In genomic region chr2:67290451-67290991, GRCh38 we compare ENCODE assay signal across 14 cellular contexts.
A peak's percentile ranks its signal among the peaks of the same experiment; 100 is the strongest.
DNase-seq lines count a peak whose midpoint lies in the region; ATAC-seq, FAIRE-seq and TF ChIP-seq lines count a peak whose summit lies in the region.
"Had no signal": no experiment of that assay in that cellular context is flagged by ENCODE, and none has a peak within 500 bp of the region (broad histone marks: within the 10 kb centered on the region; RNA-seq: fewer than 3 reads in every experiment).

No MANE protein-coding gene starts in this region.

- peak; percentile 48 for FAIRE-seq in H54 (lab: Jason Lieb, UNC)

- H3K9me3 ChIP-seq in SK-N-SH (no peaks in the 10 kb centered on the region), smooth muscle cell (replicated peaks; ENCODE audit: low read depth) (no peaks in the 10 kb centered on the region)
- H3K9me3 ChIP-seq: lower lobe of right lung had no signal

- no peaks in the 10 kb centered on the region for H3K36me3 Mint-ChIP-seq in activated T-cell treated with anti-CD3 and anti-CD28 coated beads, Interleukin-2, amount 50 U/mL, for 72 hours (ENCODE audit: insufficient read depth in 2 of 2)

- H3K4me1 Mint-ChIP-seq in activated T-cell treated with anti-CD3 and anti-CD28 coated beads, Interleukin-2, amount 50 U/mL, for 72 hours (ENCODE audit: low read depth), result no peaks in the 10 kb centered on the region
- H3K4me1 Mint-ChIP-seq: central memory CD8-positive, alpha-beta T cell had no signal

- H3K9me2 ChIP-seq in SK-N-SH, result no peaks in the 10 kb centered on the region

- H4K20me1 ChIP-seq in SK-N-SH (ENCODE audit: insufficient read depth) (no peaks in the 10 kb centered on the region), smooth muscle cell (ENCODE audit: low read depth) (no peaks in the 10 kb centered on the region)

- TF ChIP-seq RAD21 in SK-N-SH (IDR thresholded peaks at IDR 0.05; ENCODE audit: low read length), result no peak

- H3K9ac ChIP-seq in SK-N-SH (peak overlapping the region; percentile 40; the same call in 1 of the 2 replicates), smooth muscle cell (ENCODE audit: low read depth) (peak overlapping the region; percentile 18)

- no peak overlapping the region for H3K4me3 Mint-ChIP-seq in activated T-cell treated with anti-CD3 and anti-CD28 coated beads, Interleukin-2, amount 50 U/mL, for 72 hours
- H3K4me3 Mint-ChIP-seq: activated T-helper 1 cell treated with anti-CD3 and anti-CD28 coated beads, Interleukin-12 subunit alpha, Interleukin-12 subunit beta, Interleukin-2, Interleukin-4 antibody, amounts not matched to agents 30 ng/mL and 10 ng/mL and 1 ng/mL, durations not matched to agents 14 hours and 24 hours and 36 hours; central memory CD8-positive, alpha-beta T cell had no signal

- 0 out of 4 replicates have a peak, but pooled peaks of 1 of the 2 experiments have one; percentile 1 for TF ChIP-seq EP300 in SK-N-SH (IDR thresholded peaks at IDR 0.05; ENCODE audit: borderline replicate concordance in 1 of 2, low read depth in 1 of 2, low read length in 1 of 2)

- H3K36me3 ChIP-seq in SK-N-SH (replicated peaks in 1 of 2; ENCODE audit: control insufficient read depth in 1 of 2, insufficient read depth in 2 of 2, low read length in 1 of 2) (no peaks in the 10 kb centered on the region), smooth muscle cell (ENCODE audit: low read depth) (no peaks in the 10 kb centered on the region)
- H3K36me3 ChIP-seq: lower lobe of right lung had no signal

- peaks cover 0 to 8% of the 10 kb centered on the region in 2 experiments; a peak in 1 of 4 replicates for H3K4me1 ChIP-seq in SK-N-SH (ENCODE audit: control insufficient read depth in 1 of 2, insufficient read depth in 2 of 2, low read depth in 1 of 2, low read length in 1 of 2)
- H3K4me1 ChIP-seq in smooth muscle cell (ENCODE audit: low read depth), result no peaks in the 10 kb centered on the region
- H3K4me1 ChIP-seq: lower lobe of right lung had no signal

- no peak overlapping the region for H3K27ac Mint-ChIP-seq in activated T-cell treated with anti-CD3 and anti-CD28 coated beads, Interleukin-2, amount 50 U/mL, for 72 hours
- H3K27ac Mint-ChIP-seq: activated T-helper 1 cell treated with anti-CD3 and anti-CD28 coated beads, Interleukin-12 subunit alpha, Interleukin-12 subunit beta, Interleukin-2, Interleukin-4 antibody, amounts not matched to agents 30 ng/mL and 10 ng/mL and 1 ng/mL, durations not matched to agents 14 hours and 24 hours and 36 hours had no signal

- CTCF ChIA-PET in SK-N-SH (lab: Yijun Ruan, JAX), result interaction anchor here (1.2 kb wide), 1 partner anchor 32 kb away, joined by 3 read pairs; no protein-coding TSS in a partner anchor

- H3K27ac ChIP-seq in SK-N-SH (ENCODE audit: low read depth in 2 of 2, low read length in 1 of 2), result peak overlapping the region; percentile 22 to 92; a peak in 3 of 4 replicates
- peak overlapping the region; percentile 78 for H3K27ac ChIP-seq in smooth muscle cell (ENCODE audit: low read depth)
- H3K27ac ChIP-seq: lower lobe of right lung had no signal

- DNase-seq in H54 (ENCODE audit: insufficient read length, low spot score) (no peak), SK-N-SH (no peak), fibroblast of peridontal ligament (ENCODE audit: extremely low read depth) (peak; percentile 88), smooth muscle cell (lab: John Stamatoyannopoulos, UW; ENCODE audit: unreplicated experiment) (no peak), NCI-H1105 (lab: John Stamatoyannopoulos, UW) (no peak)
- DNase-seq in activated T-cell treated with anti-CD3 and anti-CD28 coated beads, Interleukin-2, amount 50 U/mL, for 72 hours, result no peak
- DNase-seq: DMS53; lower lobe of right lung; occipital lobe; stimulated activated CD4-positive, alpha-beta T cell treated with anti-CD3 and anti-CD28 coated beads, Interleukin-4, amount 100 ng/mL, for 1 hour had no signal

- H3K79me2 ChIP-seq in SK-N-SH (ENCODE audit: insufficient read depth) (no peaks in the 10 kb centered on the region), smooth muscle cell (ENCODE audit: low read depth) (no peaks in the 10 kb centered on the region)

- WGBS in SK-N-SH (ENCODE audit: low lambda C conversion rate), result 26% methylated on average over 3 of the region's 3 CpGs
- WGBS in smooth muscle cell (ENCODE audit: low lambda C conversion rate), result 54% methylated on average over 3 of the region's 3 CpGs

- H2AFZ ChIP-seq in SK-N-SH (ENCODE audit: low read depth), result no peak overlapping the region
- H2AFZ ChIP-seq in smooth muscle cell (ENCODE audit: low read depth), result no peak overlapping the region

- TF ChIP-seq POLR2A in H54 (IDR thresholded peaks at IDR 0.05; ENCODE audit: low read depth, low read length), result no peak

- H3K27me3 ChIP-seq in SK-N-SH (ENCODE audit: insufficient read depth) (no peaks in the 10 kb centered on the region), smooth muscle cell (ENCODE audit: low read depth) (no peaks in the 10 kb centered on the region)

- POLR2A ChIA-PET in SK-N-SH (lab: Yijun Ruan, JAX), result no interaction called here

- H3K4me2 ChIP-seq in SK-N-SH (peak overlapping the region; percentile 27; the same call in 1 of the 2 replicates), smooth muscle cell (peak overlapping the region; percentile 21)

- TF ChIP-seq CTCF in SK-N-SH (IDR thresholded peaks at IDR 0.05) (no peak), smooth muscle cell (IDR thresholded peaks at IDR 0.05; ENCODE audit: borderline replicate concordance, insufficient read depth, poor library complexity, severe bottlenecking) (no peak)

- peaks cover 9% of the 10 kb centered on the region for H3K27me3 Mint-ChIP-seq in activated T-cell treated with anti-CD3 and anti-CD28 coated beads, Interleukin-2, amount 50 U/mL, for 72 hours (ENCODE audit: low read depth)

- ATAC-seq in HG02798 (IDR thresholded peaks at IDR 0.05; ENCODE audit: poor library complexity, unreplicated experiment) (no peak), HG03175 (IDR thresholded peaks at IDR 0.05; ENCODE audit: unreplicated experiment) (no peak)
- ATAC-seq in activated T-cell treated with anti-CD3 and anti-CD28 coated beads, Interleukin-2, amount 50 U/mL, for 72 hours (replicated peaks in 1 of 2), result no peak
- ATAC-seq: lower lobe of right lung had no signal

- no peak overlapping the region for H3K4me3 ChIP-seq in SK-N-SH (ENCODE audit: low read depth in 2 of 2, low read length in 1 of 2)
- H3K4me3 ChIP-seq in smooth muscle cell, result no peak overlapping the region
- H3K4me3 ChIP-seq: lower lobe of right lung had no signal

- no peaks in the 10 kb centered on the region for H3K9me3 Mint-ChIP-seq in activated T-cell treated with anti-CD3 and anti-CD28 coated beads, Interleukin-2, amount 50 U/mL, for 72 hours
- H3K9me3 Mint-ChIP-seq: activated T-helper 1 cell treated with anti-CD3 and anti-CD28 coated beads, Interleukin-12 subunit alpha, Interleukin-12 subunit beta, Interleukin-2, Interleukin-4 antibody, amounts not matched to agents 30 ng/mL and 10 ng/mL and 1 ng/mL, durations not matched to agents 14 hours and 24 hours and 36 hours; central memory CD8-positive, alpha-beta T cell had no signal

- H3F3A ChIP-seq in SK-N-SH (replicated peaks; ENCODE audit: insufficient read depth), result peaks cover 35% of the 10 kb centered on the region
- H3F3A ChIP-seq in smooth muscle cell (ENCODE audit: low read depth), result no peaks in the 10 kb centered on the region

TF ChIP-seq in SK-N-SH, 30 proteins besides CTCF, POLR2A, EP300 and RAD21:
- TF ChIP-seq SMC3 (IDR thresholded peaks at IDR 0.05; ENCODE audit: low read depth, low read length) (no peak), RXRA (IDR thresholded peaks at IDR 0.05; ENCODE audit: borderline replicate concordance, low read depth) (no peak), EZH2phosphoT487 (IDR thresholded peaks at IDR 0.05; ENCODE audit: borderline replicate concordance, low read depth) (no peak), GATA2 (CRISPR knock-in tag; IDR thresholded peaks at IDR 0.05) (no peak), POLR2AphosphoS5 (IDR thresholded peaks at IDR 0.05; ENCODE audit: low read depth, low read length) (no peak), FOXJ3 (CRISPR knock-in tag; IDR thresholded peaks at IDR 0.05) (no peak), RCOR1 (IDR thresholded peaks at IDR 0.05; ENCODE audit: low read length) (no peak), SIN3A (IDR thresholded peaks at IDR 0.05; ENCODE audit: borderline replicate concordance, low read depth, low read length) (no peak), JUND (IDR thresholded peaks at IDR 0.05) (peak; percentile 29), FOSL2 (IDR thresholded peaks at IDR 0.05; ENCODE audit: borderline replicate concordance, low read depth) (peak; percentile 9), FOXM1 (IDR thresholded peaks at IDR 0.05; ENCODE audit: low read depth) (no peak), MEF2A (IDR thresholded peaks at IDR 0.05; ENCODE audit: borderline replicate concordance, low read depth) (no peak), NFIC (IDR thresholded peaks at IDR 0.05; ENCODE audit: borderline replicate concordance) (0 out of 2 replicates have a peak, but pooled peaks have one; percentile 4), TCF12 (IDR thresholded peaks at IDR 0.05) (no peak)
- TF ChIP-seq, protein P1, sequence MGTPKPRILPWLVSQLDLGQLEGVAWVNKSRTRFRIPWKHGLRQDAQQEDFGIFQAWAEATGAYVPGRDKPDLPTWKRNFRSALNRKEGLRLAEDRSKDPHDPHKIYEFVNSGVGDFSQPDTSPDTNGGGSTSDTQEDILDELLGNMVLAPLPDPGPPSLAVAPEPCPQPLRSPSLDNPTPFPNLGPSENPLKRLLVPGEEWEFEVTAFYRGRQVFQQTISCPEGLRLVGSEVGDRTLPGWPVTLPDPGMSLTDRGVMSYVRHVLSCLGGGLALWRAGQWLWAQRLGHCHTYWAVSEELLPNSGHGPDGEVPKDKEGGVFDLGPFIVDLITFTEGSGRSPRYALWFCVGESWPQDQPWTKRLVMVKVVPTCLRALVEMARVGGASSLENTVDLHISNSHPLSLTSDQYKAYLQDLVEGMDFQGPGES (IDR thresholded peaks at IDR 0.05; ENCODE audit: low read depth, low read length), result no peak
- TF ChIP-seq, protein P2, sequence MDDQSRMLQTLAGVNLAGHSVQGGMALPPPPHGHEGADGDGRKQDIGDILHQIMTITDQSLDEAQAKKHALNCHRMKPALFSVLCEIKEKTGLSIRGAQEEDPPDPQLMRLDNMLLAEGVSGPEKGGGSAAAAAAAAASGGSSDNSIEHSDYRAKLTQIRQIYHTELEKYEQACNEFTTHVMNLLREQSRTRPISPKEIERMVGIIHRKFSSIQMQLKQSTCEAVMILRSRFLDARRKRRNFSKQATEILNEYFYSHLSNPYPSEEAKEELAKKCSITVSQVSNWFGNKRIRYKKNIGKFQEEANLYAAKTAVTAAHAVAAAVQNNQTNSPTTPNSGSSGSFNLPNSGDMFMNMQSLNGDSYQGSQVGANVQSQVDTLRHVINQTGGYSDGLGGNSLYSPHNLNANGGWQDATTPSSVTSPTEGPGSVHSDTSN (IDR thresholded peaks at IDR 0.05), result peak; percentile 34
